9 cellular contexts compared by ENCODE assay signal in the genomic region with DNA sequence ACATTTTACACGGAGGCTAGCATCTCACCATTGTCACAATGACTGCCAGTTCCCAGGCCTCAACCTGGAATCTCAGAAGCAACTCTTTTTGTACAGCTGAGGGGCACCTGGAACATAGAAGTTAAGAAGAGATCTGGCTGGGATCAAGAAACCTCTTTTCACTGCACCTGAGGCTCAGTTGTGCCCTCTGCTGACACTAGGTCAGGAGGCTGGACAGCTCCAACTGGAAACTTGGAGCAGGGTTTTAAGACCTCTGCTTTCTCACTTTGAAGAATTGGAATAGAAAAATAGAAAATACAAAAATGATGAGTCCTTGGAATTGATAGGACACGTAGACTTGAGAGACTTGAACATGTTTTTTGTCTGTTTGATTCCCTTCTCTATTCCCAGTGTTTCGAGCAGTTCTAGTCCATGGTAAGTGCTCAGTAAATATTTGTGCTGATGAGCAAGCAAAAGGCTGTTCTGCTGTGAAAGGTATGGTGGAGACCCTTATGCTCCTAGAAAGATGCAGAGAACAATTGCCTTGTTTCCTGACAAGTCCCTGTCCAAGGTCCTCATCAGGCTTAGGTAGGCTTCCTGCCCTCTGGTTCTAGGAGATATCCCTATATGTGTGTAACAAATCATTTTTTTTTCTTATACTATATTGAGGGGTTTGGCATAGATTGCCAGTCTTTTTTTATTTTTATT. TPM values are rescaled to one million over a fixed set of nuclear protein-coding genes. Genes with fewer than 3 reads are reported as not detected.
DNase-seq lines count a peak whose midpoint lies in the region; ATAC-seq and TF ChIP-seq lines count a peak whose summit lies in the region.
"Had no signal": no experiment of that assay in that cellular context is flagged by ENCODE, and none has a peak within 500 bp of the region (broad histone marks: within the 10 kb centered on the region; RNA-seq: fewer than 3 reads in every experiment).

No MANE protein-coding gene starts in this region.

- H3K18ac ChIP-seq in H9 (ENCODE audit: insufficient read length, low read depth, low read length): no peak overlapping the region

- no peak overlapping the region for H4K91ac ChIP-seq in H9 (ENCODE audit: insufficient read length, low read depth, low read length)

- WGBS in H9 (ENCODE audit: extremely low coverage, insufficient read length, low lambda C conversion rate): no CpG with 5 or more reads among the region's 3 CpGs
- WGBS in esophagus muscularis mucosa: 88% methylated on average over 3 of the region's 3 CpGs

- H2AFZ ChIP-seq in H9 (ENCODE audit: low read length): no peak overlapping the region

- H3K79me1 ChIP-seq in H9 (ENCODE audit: insufficient read depth, low read depth, low read length, poor library complexity, severe bottlenecking): no peaks in the 10 kb centered on the region

- H3K27ac ChIP-seq in H9 (ENCODE audit: insufficient read length, low read depth, low read length) (no peak overlapping the region), esophagus muscularis mucosa (replicated peaks in 1 of 4) (no peak overlapping the region), coronary artery (no peak overlapping the region)

- DNase-seq in Calu3 (no peak), H9 (peak; percentile 67), UCSD-AML1 (lab: John Stamatoyannopoulos, UW; ENCODE audit: unreplicated experiment) (peak; percentile 8), left colon (peak in 1 of 2 donors; percentile 12), esophagus muscularis mucosa (ENCODE audit: extremely low spot score) (no peak), coronary artery (ENCODE audit: low spot score) (no peak), GM03348 (ENCODE audit: low spot score) (no peak)
- DNase-seq in stimulated activated CD4-positive, alpha-beta T cell treated with anti-CD3 and anti-CD28 coated beads, Interleukin-4, amount 100 ng/mL, for 1 hour: no peak
- DNase-seq: activated T-cell treated with anti-CD3 and anti-CD28 coated beads for 4 hours had no signal

- peak; percentile 30 for ATAC-seq in left colon

- H2BK12ac ChIP-seq in H9 (ENCODE audit: insufficient read length, low read depth, low read length): no peak overlapping the region

- H3K4me3 ChIP-seq in esophagus muscularis mucosa (no peak overlapping the region), coronary artery (no peak overlapping the region)

- H3K79me2 ChIP-seq in H9 (ENCODE audit: insufficient read depth, low read length): no peaks in the 10 kb centered on the region

- no peak overlapping the region for H4K5ac ChIP-seq in H9 (ENCODE audit: insufficient read length, low read depth, low read length)

- no peak overlapping the region for H3K14ac ChIP-seq in H9 (ENCODE audit: insufficient read depth, low read length)

- H2AK5ac ChIP-seq in H9 (ENCODE audit: insufficient read length, low read length): no peak overlapping the region

- H3K23ac ChIP-seq in H9 (ENCODE audit: insufficient read length, low read depth, low read length): no peak overlapping the region

- H3K9me3 ChIP-seq in H9 (ENCODE audit: control insufficient read depth, low read depth, low read length): no peaks in the 10 kb centered on the region
- no peaks in the 10 kb centered on the region for H3K9me3 ChIP-seq in esophagus muscularis mucosa

- H3K36me3 Mint-ChIP-seq in Calu3 (ENCODE audit: insufficient read depth, unreplicated experiment): no peaks in the 10 kb centered on the region
- no peaks in the 10 kb centered on the region for H3K36me3 Mint-ChIP-seq in H9 (ENCODE audit: insufficient read depth in 1 of 3, low read depth in 3 of 3)

- no peak overlapping the region for H2BK5ac ChIP-seq in H9 (ENCODE audit: insufficient read length, low read length)

- no peak overlapping the region for H2BK120ac ChIP-seq in H9 (ENCODE audit: low read depth, low read length, poor library complexity, severe bottlenecking)

- H3K56ac ChIP-seq in H9 (ENCODE audit: insufficient read length, low read depth, low read length): no peak overlapping the region

- H2BK20ac ChIP-seq in H9 (ENCODE audit: low read depth, low read length, poor library complexity, severe bottlenecking): no peak overlapping the region

- H4K8ac ChIP-seq in H9 (replicated peaks; ENCODE audit: insufficient read length, low read depth, low read length): no peak overlapping the region

- H3K4me1 ChIP-seq in H9 (ENCODE audit: insufficient read depth, low read length) (no peaks in the 10 kb centered on the region), esophagus muscularis mucosa (no peaks in the 10 kb centered on the region)

- H2BK15ac ChIP-seq in H9 (ENCODE audit: low read depth, low read length): no peak overlapping the region

- no peak overlapping the region for H3K9ac ChIP-seq in H9 (ENCODE audit: extremely low read depth, insufficient read length, low read length)

- H3K4me3 Mint-ChIP-seq in Calu3 (ENCODE audit: low read depth, unreplicated experiment): no peak overlapping the region
- no peak overlapping the region for H3K4me3 Mint-ChIP-seq in H9

- H3K27me3 ChIP-seq in H9 (ENCODE audit: insufficient read depth, low read length) (no peaks in the 10 kb centered on the region), esophagus muscularis mucosa (no peaks in the 10 kb centered on the region)

- TF ChIP-seq POLR2A in esophagus muscularis mucosa (IDR thresholded peaks at IDR 0.05; ENCODE audit: low read depth): no peak

- TF ChIP-seq EP300 in esophagus muscularis mucosa (IDR thresholded peaks at IDR 0.05): no peak

- intact Hi-C loops in Calu3 (cut with micrococcal nuclease; ENCODE audit: unreplicated experiment) (no loop called here), left colon (cut with DNase I, micrococcal nuclease) (no loop called here), esophagus muscularis mucosa (cut with DNase I) (no loop called here)

- no peak overlapping the region for H3T11ph ChIP-seq in H9 (ENCODE audit: low read length)

- H3K9me3 Mint-ChIP-seq in Calu3 (ENCODE audit: low read depth, unreplicated experiment) (no peaks in the 10 kb centered on the region), H9 (no peaks in the 10 kb centered on the region)

- peaks cover 9% of the 10 kb centered on the region for H3K4me1 Mint-ChIP-seq in Calu3 (ENCODE audit: low read depth, unreplicated experiment)
- peaks cover 2 to 7% of the 10 kb centered on the region in 2 experiments; a peak in 3 of 4 replicates for H3K4me1 Mint-ChIP-seq in H9

- no peak overlapping the region for H3K4ac ChIP-seq in H9 (ENCODE audit: low read depth, low read length)

- CTCF ChIA-PET in Calu3 (lab: Charles Lee): interaction anchor here (1.1 to 1.2 kb wide), 3 partner anchors 9 to 17 kb away, joined by 5 to 7 read pairs (median 6); a partner anchor contains a TSS

- H3K27ac Mint-ChIP-seq in Calu3 (ENCODE audit: unreplicated experiment) (no peak overlapping the region), H9 (peak overlapping the region in 2 of 3 experiments; percentile 5 to 8; a peak in 2 of 7 replicates)

- H3K23me2 ChIP-seq in H9 (ENCODE audit: insufficient read length, low read depth, low read length, poor library complexity, severe bottlenecking): no peaks in the 10 kb centered on the region

- H3K36me3 ChIP-seq in esophagus muscularis mucosa: no peaks in the 10 kb centered on the region

- H3K4me2 ChIP-seq in H9 (ENCODE audit: insufficient read depth, insufficient read length, low read length): no peak overlapping the region

- H3K27me3 Mint-ChIP-seq in Calu3 (ENCODE audit: unreplicated experiment): no peaks in the 10 kb centered on the region
- no peaks in the 10 kb centered on the region for H3K27me3 Mint-ChIP-seq in H9 (ENCODE audit: low read depth)

- TF ChIP-seq CTCF in Calu3 (IDR thresholded peaks at IDR 0.05; ENCODE audit: unreplicated experiment) (peak; percentile 27), H9 (conservative IDR thresholded peaks at IDR 0.05) (peak; percentile 61), esophagus muscularis mucosa (IDR thresholded peaks at IDR 0.05) (no peak), coronary artery (IDR thresholded peaks at IDR 0.05) (no peak)

- BruUV-seq in Calu3 (replicated peaks; lab: Mats Ljungman, UMichigan): no TSS peak

- H4K20me1 ChIP-seq in H9 (ENCODE audit: control insufficient read depth, insufficient read depth, insufficient read length): no peaks in the 10 kb centered on the region

RNA-seq across cellular contexts. Expression of a gene that starts 13.6 kb away (rescaled TPM):
- 7.6 and 7.7 TPM in 2 replicates for total RNA-seq in Calu3 (2022)
- total RNA-seq in H9 (2021): 19.0 and 19.9 TPM in 2 replicates
- 10 to 100 TPM; 14.3 to 21.1 TPM for total RNA-seq in left colon
- total RNA-seq in esophagus muscularis mucosa: 10 to 100 TPM in 3 of 4 donors, 1 to 10 TPM in 1; 7.9 to 18.9 (median 13.0) TPM

Comparison
In these comparisons a context has a peak if more than half of its experiments do, and no peak if none do; other contexts are left out.
1. DNase-seq: peak in H9 (single experiment) and UCSD-AML1 (single experiment); none in Calu3 (single experiment), esophagus muscularis mucosa (single experiment), stimulated activated CD4-positive, alpha-beta T cell treated with anti-CD3 and anti-CD28 coated beads, Interleukin-4, amount 100 ng/mL, for 1 hour (single experiment), coronary artery (single experiment) and GM03348 (single experiment).
2. CTCF ChIP-seq: peak in Calu3 (single experiment) and H9 (single experiment); none in esophagus muscularis mucosa (0 of 3) and coronary artery (single experiment).